In genomic region chr1:156504062-156504813, GRCh38 we compare ENCODE assay signal across 1 cellular context.
TF ChIP-seq lines count a peak whose summit lies in the region.

No MANE protein-coding gene starts in this region.

TF ChIP-seq in IMR-90, 13 proteins besides CTCF, POLR2A, EP300 and RAD21 (continued from another document):
- TF ChIP-seq, protein P1, sequence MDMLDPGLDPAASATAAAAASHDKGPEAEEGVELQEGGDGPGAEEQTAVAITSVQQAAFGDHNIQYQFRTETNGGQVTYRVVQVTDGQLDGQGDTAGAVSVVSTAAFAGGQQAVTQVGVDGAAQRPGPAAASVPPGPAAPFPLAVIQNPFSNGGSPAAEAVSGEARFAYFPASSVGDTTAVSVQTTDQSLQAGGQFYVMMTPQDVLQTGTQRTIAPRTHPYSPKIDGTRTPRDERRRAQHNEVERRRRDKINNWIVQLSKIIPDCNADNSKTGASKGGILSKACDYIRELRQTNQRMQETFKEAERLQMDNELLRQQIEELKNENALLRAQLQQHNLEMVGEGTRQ (IDR thresholded peaks at IDR 0.05; ENCODE audit: low read depth, low read length), result no peak
- TF ChIP-seq CEBPB (IDR thresholded peaks at IDR 0.05; ENCODE audit: low read depth, low read length) (no peak), MAZ (IDR thresholded peaks at IDR 0.05; ENCODE audit: borderline replicate concordance, low read depth, low read length) (no peak), MAFK (IDR thresholded peaks at IDR 0.05; ENCODE audit: low read depth, low read length) (no peak), CHD1 (IDR thresholded peaks at IDR 0.05; ENCODE audit: low read depth, low read length) (no peak), NFE2L2 (IDR thresholded peaks at IDR 0.05; ENCODE audit: low read depth, low read length) (no peak)
